ENCODE assay signal across 18 cellular contexts in the genomic region with DNA sequence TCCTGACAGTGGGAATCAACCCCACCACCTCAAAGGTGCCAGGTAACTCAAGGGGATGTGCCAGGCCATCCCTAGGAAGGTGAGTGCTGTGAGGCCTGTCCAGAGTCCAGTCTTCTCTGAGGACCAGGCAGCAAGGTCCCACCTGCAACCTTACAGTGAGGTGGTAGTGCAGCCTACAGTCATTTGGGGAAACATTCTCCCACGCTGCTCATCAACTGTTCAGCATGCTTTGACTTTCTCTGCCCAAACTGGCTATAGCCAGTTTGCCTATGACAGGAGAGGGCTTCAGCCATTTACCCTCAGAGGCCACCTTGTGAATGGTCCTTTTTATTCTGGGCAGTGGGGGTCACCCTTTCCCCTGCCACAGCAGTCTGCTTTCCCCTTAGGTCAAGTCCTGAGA.
A peak's percentile ranks its signal among the peaks of the same experiment; 100 is the strongest.
DNase-seq lines count a peak whose midpoint lies in the region; ATAC-seq and TF ChIP-seq lines count a peak whose summit lies in the region.
"Had no signal": no experiment of that assay in that cellular context is flagged by ENCODE, and none has a peak within 500 bp of the region (broad histone marks: within the 10 kb centered on the region; RNA-seq: fewer than 3 reads in every experiment).

No MANE protein-coding gene starts in this region.

- H3K4me3 ChIP-seq in Panc1 (ENCODE audit: low read depth in 2 of 2, low read length in 2 of 2): no peak overlapping the region
- H3K4me3 ChIP-seq: BLaER1 had no signal

- peaks cover 7% of the 10 kb centered on the region for H3K36me3 Mint-ChIP-seq in neural crest cell (ENCODE audit: low read depth)
- H3K36me3 Mint-ChIP-seq: CD14-positive monocyte had no signal

- H3K27ac Mint-ChIP-seq in neural crest cell (ENCODE audit: unreplicated experiment): peak overlapping the region; percentile 50
- H3K27ac Mint-ChIP-seq: CD14-positive monocyte; CD4-positive, alpha-beta memory T cell; H9 had no signal

- intact Hi-C loops in Panc1 (cut with micrococcal nuclease; ENCODE audit: unreplicated experiment): no loop called here

- H3K27me3 ChIP-seq in Panc1 (ENCODE audit: control insufficient read depth, insufficient read depth, low read length): no peaks in the 10 kb centered on the region
- H3K27me3 ChIP-seq: BLaER1 had no signal

- POLR2A ChIA-PET in Panc1 (lab: Charles Lee): no interaction called here

- in situ Hi-C loops in GM13977 (cut with MboI; ENCODE audit: low pct_unique_long_range_greater_than_20kb, low sequenced_read_pairs, unreplicated experiment): no loop called here
- in situ Hi-C loops in Panc1 (cut with HindIII; ENCODE audit: low pct_unique_long_range_greater_than_20kb, low sequenced_read_pairs): no loop called here

- no peaks in the 10 kb centered on the region for H3K36me3 ChIP-seq in Panc1 (ENCODE audit: control insufficient read depth, insufficient read depth, low read length)
- H3K36me3 ChIP-seq: BLaER1 had no signal

- TF ChIP-seq CTCF in GM13977 (IDR thresholded peaks at IDR 0.05; ENCODE audit: extremely low read depth, insufficient read depth, missing control alignments): peak; percentile 6
- TF ChIP-seq CTCF in Panc1 (IDR thresholded peaks at IDR 0.05): no peak
- no peak for TF ChIP-seq CTCF in neural crest cell (conservative IDR thresholded peaks at IDR 0.05)

- no peak overlapping the region for H3K4me3 Mint-ChIP-seq in neural crest cell
- H3K4me3 Mint-ChIP-seq: CD14-positive monocyte; CD4-positive, alpha-beta memory T cell; H9 had no signal

- no peak overlapping the region for H3K27ac ChIP-seq in Panc1 (ENCODE audit: low read length)
- H3K27ac ChIP-seq: BLaER1, KMS-11 had no signal

- H3K9me3 ChIP-seq in Panc1 (ENCODE audit: control insufficient read depth, insufficient read depth, low read depth, low read length): no peaks in the 10 kb centered on the region
- H3K9me3 ChIP-seq: BLaER1 had no signal

- CTCF ChIA-PET in Panc1 (lab: Charles Lee): no interaction called here

- peaks cover 17% of the 10 kb centered on the region for H3K9me3 Mint-ChIP-seq in neural crest cell

- DNase-seq in GM13977 (ENCODE audit: low spot score): no peak
- no peak for DNase-seq in Panc1 (ENCODE audit: low read depth, low spot score)
- no peak for DNase-seq in neural crest cell (ENCODE audit: low read depth, low spot score)
- DNase-seq in NCI-H510A (lab: John Stamatoyannopoulos, UW): no peak
- no peak for DNase-seq in occipital lobe (lab: John Stamatoyannopoulos, UW)
- DNase-seq: 8988T; CD4-positive, alpha-beta memory T cell; DMS153; DMS79; GDM1; GOT3; H9 had no signal

- ATAC-seq in HG02885 (IDR thresholded peaks at IDR 0.05; ENCODE audit: poor library complexity, unreplicated experiment) (peak; percentile 56), Panc1 (peak; percentile 21; the same call in 1 of the 2 replicates), GM19328 (IDR thresholded peaks at IDR 0.05; ENCODE audit: unreplicated experiment) (no peak), GM19397 (IDR thresholded peaks at IDR 0.05; ENCODE audit: unreplicated experiment) (no peak)

- no peaks in the 10 kb centered on the region for H3K27me3 Mint-ChIP-seq in neural crest cell (ENCODE audit: low read depth)

- peaks cover 4% of the 10 kb centered on the region for H3K4me1 Mint-ChIP-seq in neural crest cell
- H3K4me1 Mint-ChIP-seq: CD4-positive, alpha-beta memory T cell; H9 had no signal

- H3K4me1 ChIP-seq in Panc1 (ENCODE audit: control insufficient read depth, insufficient read depth, low read length): no peaks in the 10 kb centered on the region
- H3K4me1 ChIP-seq: BLaER1 had no signal

- no TSS peak for BruUV-seq in Panc1 (replicated peaks; lab: Mats Ljungman, UMichigan)

Comparison
In these comparisons a context has a peak if more than half of its experiments do, and no peak if none do; other contexts are left out.
1. ATAC-seq: peak in HG02885 (single experiment) and Panc1 (single experiment); none in GM19328 (single experiment) and GM19397 (single experiment).